In the genomic region with DNA sequence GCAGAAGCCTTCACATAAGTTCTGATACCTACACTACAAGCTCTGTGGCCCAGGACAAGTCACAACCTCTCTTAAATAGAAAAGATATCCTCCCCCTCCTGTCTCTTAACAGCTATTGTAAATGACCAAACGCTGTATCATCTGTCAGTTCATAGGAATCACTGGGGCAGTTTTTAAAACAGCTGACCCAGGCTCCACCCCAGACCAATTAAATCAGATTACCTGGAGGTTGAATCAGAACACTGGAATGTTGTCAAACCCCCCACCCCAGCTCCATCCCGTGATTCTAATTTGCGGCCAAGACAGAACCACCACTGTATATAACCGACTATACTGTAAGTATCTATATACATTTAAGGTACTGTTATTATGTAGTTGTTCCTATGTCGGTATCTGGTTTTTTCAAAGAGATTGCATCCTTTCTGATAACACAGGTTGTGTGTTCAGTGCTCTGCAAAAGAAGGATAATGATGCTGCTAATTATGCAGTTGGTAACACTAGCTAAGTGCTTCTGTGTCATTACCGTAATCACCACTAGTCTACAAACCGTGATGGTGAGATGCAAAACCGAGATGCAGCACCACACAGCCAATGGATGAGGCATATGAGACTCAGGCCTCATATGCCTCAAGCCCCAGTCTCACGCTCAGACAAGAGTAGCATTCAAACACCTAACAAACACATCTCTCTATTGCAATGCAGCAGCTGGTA, we compare ENCODE assay signal across 1 cellular context.
TF ChIP-seq lines count a peak whose summit lies in the region.

No MANE protein-coding gene starts in this region.

TF ChIP-seq in HepG2, 621 proteins besides CTCF, POLR2A, EP300 and RAD21:
- no peak for TF ChIP-seq ZNF296 (CRISPR knock-in tag; conservative IDR thresholded peaks at IDR 0.05)
- TF ChIP-seq AKAP8 (CRISPR knock-in tag; IDR thresholded peaks at IDR 0.05) = no peak
- TF ChIP-seq MXD4 (CRISPR knock-in tag; IDR thresholded peaks at IDR 0.05) = 0 out of 2 replicates have a peak, but pooled peaks have one; percentile 10
- TF ChIP-seq GZF1 (CRISPR knock-in tag; IDR thresholded peaks at IDR 0.05) = peak; percentile 97
- 0 out of 2 replicates have a peak, but pooled peaks have one; percentile 3 for TF ChIP-seq MYNN (CRISPR knock-in tag; IDR thresholded peaks at IDR 0.05; ENCODE audit: low read depth)
- 0 out of 2 replicates have a peak, but pooled peaks have one; percentile 30 for TF ChIP-seq ATF1 (CRISPR knock-in tag; IDR thresholded peaks at IDR 0.05)
